28 cellular contexts compared by ENCODE assay signal in the genomic region with DNA sequence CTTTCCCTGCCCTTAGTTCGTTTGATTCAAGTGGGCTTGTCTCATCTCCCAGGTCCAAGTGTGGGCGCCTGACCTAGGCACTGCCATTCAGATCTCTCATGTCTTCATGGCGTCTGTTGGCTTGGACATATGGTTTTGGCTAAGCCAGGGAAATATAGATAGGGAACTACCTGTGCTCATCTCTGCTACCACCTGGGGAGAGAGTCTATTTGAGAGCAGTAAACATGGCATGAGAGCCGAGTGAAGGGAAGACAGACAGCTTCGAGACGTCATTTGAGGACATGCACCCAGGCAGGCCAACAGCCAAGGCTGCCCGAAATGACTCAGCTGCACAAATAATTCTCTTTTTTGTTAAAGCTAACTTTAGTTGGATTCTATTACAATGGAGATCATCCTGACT.
DNase-seq lines count a peak whose midpoint lies in the region; ATAC-seq, FAIRE-seq and TF ChIP-seq lines count a peak whose summit lies in the region.
"Had no signal": no experiment of that assay in that cellular context is flagged by ENCODE, and none has a peak within 500 bp of the region (broad histone marks: within the 10 kb centered on the region; RNA-seq: fewer than 3 reads in every experiment).

No MANE protein-coding gene starts in this region.

- H3K36me3 ChIP-seq in MG63: no peaks in the 10 kb centered on the region
- no peaks in the 10 kb centered on the region for H3K36me3 ChIP-seq in RWPE2 (ENCODE audit: low read depth)

- H3K27me3 ChIP-seq in MG63: no peaks in the 10 kb centered on the region
- no peaks in the 10 kb centered on the region for H3K27me3 ChIP-seq in RWPE2 (ENCODE audit: insufficient read depth, poor library complexity, severe bottlenecking)

- ATAC-seq in A549 (peak in 1 of 2 experiments; percentile 61; a peak in 2 of 6 replicates), RWPE2 (ENCODE audit: low read depth) (peak; percentile 76)
- ATAC-seq: GM12878 had no signal

- TF ChIP-seq CTCF in A549 (IDR thresholded peaks at IDR 0.05) (no peak), RWPE2 (IDR thresholded peaks at IDR 0.05; ENCODE audit: poor library complexity, severe bottlenecking) (no peak), fibroblast of mammary gland (conservative IDR thresholded peaks at IDR 0.05; ENCODE audit: control insufficient read depth, insufficient read depth, low read depth, low read length) (no peak), endothelial cell (IDR thresholded peaks at IDR 0.05; ENCODE audit: unreplicated experiment) (no peak)

- no peaks in the 10 kb centered on the region for H3K9me3 ChIP-seq in A549
- no peaks in the 10 kb centered on the region for H3K9me3 ChIP-seq in MG63
- H3K9me3 ChIP-seq in RWPE2 (ENCODE audit: severe bottlenecking): no peaks in the 10 kb centered on the region

- no peak for TF ChIP-seq RAD21 in A549 (conservative IDR thresholded peaks at IDR 0.05 in 1 of 2, IDR thresholded peaks at IDR 0.05 in 1 of 2)

- no peak for TF ChIP-seq POLR2A in A549 (IDR thresholded peaks at IDR 0.05; ENCODE audit: low read length)

- H3K4me3 ChIP-seq in A549: no peak overlapping the region
- H3K4me3 ChIP-seq in MG63: no peak overlapping the region
- H3K4me3 ChIP-seq in RWPE2 (ENCODE audit: severe bottlenecking): no peak overlapping the region
- H3K4me3 ChIP-seq in fibroblast of mammary gland (ENCODE audit: control insufficient read depth, low read depth, low read length): no peak overlapping the region
- H3K4me3 ChIP-seq: GM12878, SK-N-MC had no signal

- no peak overlapping the region for H3K4me3 Mint-ChIP-seq in immature natural killer cell
- H3K4me3 Mint-ChIP-seq in endothelial cell (ENCODE audit: unreplicated experiment): no peak overlapping the region
- H3K4me3 Mint-ChIP-seq: CD8-positive, alpha-beta memory T cell had no signal

- 19% methylated on average over 7 of the region's 7 CpGs for WGBS in A549 (ENCODE audit: missing lambda C conversion rate)

- peaks cover under 1 to 5% (median 2%) of the 10 kb centered on the region in 3 donors for H3K27me3 Mint-ChIP-seq in immature natural killer cell (ENCODE audit: low read depth in 3 of 3)
- H3K27me3 Mint-ChIP-seq in endothelial cell (ENCODE audit: unreplicated experiment): no peaks in the 10 kb centered on the region

- no peak overlapping the region for H3K27ac Mint-ChIP-seq in immature natural killer cell
- H3K27ac Mint-ChIP-seq in endothelial cell (ENCODE audit: unreplicated experiment): no peak overlapping the region
- H3K27ac Mint-ChIP-seq: CD8-positive, alpha-beta memory T cell had no signal

- FAIRE-seq in A549 (lab: Jason Lieb, UNC): no peak
- FAIRE-seq: GM12878, RCC 7860 had no signal

- DNase-seq in A549 (ENCODE audit: low read depth in 1 of 2, low spot score in 1 of 2): no peak
- peak; percentile 75 for DNase-seq in MG63
- DNase-seq in RWPE2 (ENCODE audit: low spot score): no peak
- peak; percentile 45 for DNase-seq in fibroblast of mammary gland (ENCODE audit: low read depth)
- no peak for DNase-seq in OCI-M2 (lab: John Stamatoyannopoulos, UW; ENCODE audit: unreplicated experiment)
- DNase-seq in immature natural killer cell: no peak
- DNase-seq in endothelial cell (ENCODE audit: low spot score): no peak
- no peak for DNase-seq in RPMI8226
- DNase-seq: 8988T; AML-193; C1 segment of cervical spinal cord; Calu3; CD8-positive, alpha-beta memory T cell; H7; Kasumi-1; MM.1S; NCI-H1048; NCI-H1417 treated with DMSO at 0.1 percent for 48 hours; NCI-H1930; NCI-H226; NCI-H510A treated with DMSO at 0.1 percent for 48 hours; NCI-H774; NK-92 treated with Interleukin-12 subunit alpha and Interleukin-12 subunit beta, amount 100 ng/mL, for 24 hours; SHP77 treated with DMSO at 0.1 percent for 48 hours; SW 1271 had no signal

- TF ChIP-seq EP300 in A549 (IDR thresholded peaks at IDR 0.05): no peak

- H3K9me3 Mint-ChIP-seq in immature natural killer cell: peaks cover 0 to 2% (median 0%) of the 10 kb centered on the region in 6 donors
- H3K9me3 Mint-ChIP-seq in endothelial cell (ENCODE audit: unreplicated experiment): no peaks in the 10 kb centered on the region

- H3K4me1 ChIP-seq in A549: no peaks in the 10 kb centered on the region; the same call in 2 of the 3 replicates
- H3K4me1 ChIP-seq in RWPE2 (ENCODE audit: insufficient read depth, poor library complexity, severe bottlenecking): peaks cover 7% of the 10 kb centered on the region

- peaks cover 0 to 4% (median 0%) of the 10 kb centered on the region in 3 donors for H3K36me3 Mint-ChIP-seq in immature natural killer cell
- H3K36me3 Mint-ChIP-seq in endothelial cell (ENCODE audit: low read depth, unreplicated experiment): no peaks in the 10 kb centered on the region
- H3K36me3 Mint-ChIP-seq: CD8-positive, alpha-beta memory T cell had no signal

- H3K4me1 Mint-ChIP-seq in immature natural killer cell (no peaks in the 10 kb centered on the region), endothelial cell (ENCODE audit: unreplicated experiment) (no peaks in the 10 kb centered on the region)
- H3K4me1 Mint-ChIP-seq: CD8-positive, alpha-beta memory T cell had no signal

- CTCF ChIA-PET in A549 (lab: Yijun Ruan, JAX): interaction anchor here (0.6 to 1.5 kb wide), 2 partner anchors 226 to 690 kb away, joined by 3 to 4 read pairs; no protein-coding TSS in a partner anchor

- POLR2A ChIA-PET in A549 (lab: Yijun Ruan, JAX): no interaction called here

- H3K4me2 ChIP-seq in A549: peak overlapping the region; percentile 4; the same call in 1 of the 3 replicates

- H3K27ac ChIP-seq in A549 (peak overlapping the region in 1 of 2 experiments; percentile 52; a peak in 2 of 6 replicates), RWPE2 (ENCODE audit: poor library complexity, severe bottlenecking) (no peak overlapping the region)
- H3K27ac ChIP-seq: SK-N-MC had no signal

TF ChIP-seq in A549, 52 proteins besides CTCF, POLR2A, EP300 and RAD21:
- TF ChIP-seq ZC3H11A (IDR thresholded peaks at IDR 0.05) (no peak), SREBF2 (IDR thresholded peaks at IDR 0.05) (no peak), CHD4 (IDR thresholded peaks at IDR 0.05; ENCODE audit: borderline replicate concordance) (no peak), JUNB (IDR thresholded peaks at IDR 0.05) (no peak), KDM1A (IDR thresholded peaks at IDR 0.05; ENCODE audit: low read depth) (no peak), RARB (CRISPR knock-in tag; IDR thresholded peaks at IDR 0.05) (no peak), CBX2 (IDR thresholded peaks at IDR 0.05; ENCODE audit: borderline replicate concordance, low read depth) (no peak), CHD2 (IDR thresholded peaks at IDR 0.05; ENCODE audit: low read length, partially characterized antibody) (no peak), MAFK (IDR thresholded peaks at IDR 0.05; ENCODE audit: partially characterized antibody) (no peak), CEBPB (IDR thresholded peaks at IDR 0.05) (no peak)
- TF ChIP-seq, protein P1, sequence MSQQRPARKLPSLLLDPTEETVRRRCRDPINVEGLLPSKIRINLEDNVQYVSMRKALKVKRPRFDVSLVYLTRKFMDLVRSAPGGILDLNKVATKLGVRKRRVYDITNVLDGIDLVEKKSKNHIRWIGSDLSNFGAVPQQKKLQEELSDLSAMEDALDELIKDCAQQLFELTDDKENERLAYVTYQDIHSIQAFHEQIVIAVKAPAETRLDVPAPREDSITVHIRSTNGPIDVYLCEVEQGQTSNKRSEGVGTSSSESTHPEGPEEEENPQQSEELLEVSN (IDR thresholded peaks at IDR 0.05; ENCODE audit: borderline replicate concordance, low read depth): no peak
- TF ChIP-seq, protein P2, sequence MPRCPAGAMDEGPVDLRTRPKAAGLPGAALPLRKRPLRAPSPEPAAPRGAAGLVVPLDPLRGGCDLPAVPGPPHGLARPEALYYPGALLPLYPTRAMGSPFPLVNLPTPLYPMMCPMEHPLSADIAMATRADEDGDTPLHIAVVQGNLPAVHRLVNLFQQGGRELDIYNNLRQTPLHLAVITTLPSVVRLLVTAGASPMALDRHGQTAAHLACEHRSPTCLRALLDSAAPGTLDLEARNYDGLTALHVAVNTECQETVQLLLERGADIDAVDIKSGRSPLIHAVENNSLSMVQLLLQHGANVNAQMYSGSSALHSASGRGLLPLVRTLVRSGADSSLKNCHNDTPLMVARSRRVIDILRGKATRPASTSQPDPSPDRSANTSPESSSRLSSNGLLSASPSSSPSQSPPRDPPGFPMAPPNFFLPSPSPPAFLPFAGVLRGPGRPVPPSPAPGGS (IDR thresholded peaks at IDR 0.05): no peak
- TF ChIP-seq, protein P3, sequence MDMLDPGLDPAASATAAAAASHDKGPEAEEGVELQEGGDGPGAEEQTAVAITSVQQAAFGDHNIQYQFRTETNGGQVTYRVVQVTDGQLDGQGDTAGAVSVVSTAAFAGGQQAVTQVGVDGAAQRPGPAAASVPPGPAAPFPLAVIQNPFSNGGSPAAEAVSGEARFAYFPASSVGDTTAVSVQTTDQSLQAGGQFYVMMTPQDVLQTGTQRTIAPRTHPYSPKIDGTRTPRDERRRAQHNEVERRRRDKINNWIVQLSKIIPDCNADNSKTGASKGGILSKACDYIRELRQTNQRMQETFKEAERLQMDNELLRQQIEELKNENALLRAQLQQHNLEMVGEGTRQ (IDR thresholded peaks at IDR 0.05): no peak

Comparison
In these comparisons a context has a peak if more than half of its experiments do, and no peak if none do; other contexts are left out.
1. DNase-seq: peak in MG63 (single experiment) and fibroblast of mammary gland (single experiment); none in A549 (0 of 2), RWPE2 (single experiment), OCI-M2 (single experiment), immature natural killer cell (0 of 3), endothelial cell (single experiment) and RPMI8226 (single experiment).